ENCODE assay signal across 9 cellular contexts in genomic region chr14:106883218-106883692, GRCh38.
DNase-seq lines count a peak whose midpoint lies in the region; ATAC-seq, FAIRE-seq and TF ChIP-seq lines count a peak whose summit lies in the region.
"Had no signal": no experiment of that assay in that cellular context is flagged by ENCODE, and none has a peak within 500 bp of the region (broad histone marks: within the 10 kb centered on the region; RNA-seq: fewer than 3 reads in every experiment).

No MANE protein-coding gene starts in this region.

- no peaks in the 10 kb centered on the region for H3F3A ChIP-seq in MM.1S (ENCODE audit: insufficient read depth, low read length)

- H3K27ac Mint-ChIP-seq in brain = no peak overlapping the region
- H3K27ac Mint-ChIP-seq: nephron had no signal

- H3K27ac ChIP-seq in MM.1S (ENCODE audit: low read length) = no peak overlapping the region
- no peak overlapping the region for H3K27ac ChIP-seq in neutrophil
- no peak overlapping the region for H3K27ac ChIP-seq in stomach

- H3K36me3 Mint-ChIP-seq in brain = no peaks in the 10 kb centered on the region

- no peaks in the 10 kb centered on the region for H4K20me1 ChIP-seq in MM.1S (ENCODE audit: insufficient read depth, low read length)

- H3K36me3 ChIP-seq in MM.1S (replicated peaks; ENCODE audit: insufficient read depth, low read length) = no peaks in the 10 kb centered on the region
- no peaks in the 10 kb centered on the region for H3K36me3 ChIP-seq in neutrophil
- H3K36me3 ChIP-seq in stomach = no peaks in the 10 kb centered on the region

- no peaks in the 10 kb centered on the region for H3K27me3 ChIP-seq in MM.1S (replicated peaks; ENCODE audit: insufficient read depth, low read length)
- H3K27me3 ChIP-seq in neutrophil = no peaks in the 10 kb centered on the region
- H3K27me3 ChIP-seq in stomach = peaks cover 0 to 14% (median 0%) of the 10 kb centered on the region in 3 donors

- intact Hi-C loops in stomach (cut with DNase I; ENCODE audit: low total_unique reads) = no loop called here

- H3K4me3 ChIP-seq in MM.1S (ENCODE audit: low read length) (no peak overlapping the region), neutrophil (ENCODE audit: low read depth in 1 of 2, low read length in 1 of 2) (no peak overlapping the region), stomach (no peak overlapping the region)

- no peaks in the 10 kb centered on the region for H3K4me1 Mint-ChIP-seq in brain
- H3K4me1 Mint-ChIP-seq: nephron had no signal

- DNase-seq in D721Med (ENCODE audit: insufficient read length, low spot score) (no peak), MM.1S (no peak), stomach (no peak), SIG-M5 (lab: John Stamatoyannopoulos, UW) (no peak), DMS79 (lab: John Stamatoyannopoulos, UW) (no peak)

- no peak overlapping the region for H3K9ac ChIP-seq in MM.1S (ENCODE audit: low read length)

- no peak for FAIRE-seq in D721Med (lab: Jason Lieb, UNC)

- no peak for ATAC-seq in HG03521 (IDR thresholded peaks at IDR 0.05; ENCODE audit: unreplicated experiment)

- H2AFZ ChIP-seq in MM.1S (ENCODE audit: low read length) = no peak overlapping the region

- H3K79me2 ChIP-seq in MM.1S (ENCODE audit: low read length) = no peaks in the 10 kb centered on the region

- no peak for TF ChIP-seq EP300 in stomach (IDR thresholded peaks at IDR 0.05)

- no peak overlapping the region for H3K4me3 Mint-ChIP-seq in brain
- H3K4me3 Mint-ChIP-seq: nephron had no signal

- H3K27me3 Mint-ChIP-seq in brain = peaks cover 2% of the 10 kb centered on the region

- H3K9me3 ChIP-seq in MM.1S (replicated peaks; ENCODE audit: insufficient read depth, low read length) (no peaks in the 10 kb centered on the region), neutrophil (no peaks in the 10 kb centered on the region), stomach (peaks cover 0 to 7% (median 2%) of the 10 kb centered on the region in 4 donors)

- peaks cover 4 to 31% (median 12%) of the 10 kb centered on the region in 5 experiments for H3K9me3 Mint-ChIP-seq in brain

- 77 to 82% (median 80%) methylated on average over 23 to 44 of the region's 44 CpGs for WGBS in stomach, 5 donors

- TF ChIP-seq POLR2A in stomach (IDR thresholded peaks at IDR 0.05) = no peak

- TF ChIP-seq CTCF in D721Med (IDR thresholded peaks at IDR 0.05; ENCODE audit: insufficient read depth, missing control alignments) (peak; percentile 1), MM.1S (IDR thresholded peaks at IDR 0.05; ENCODE audit: low read length) (peak; percentile 44), brain (conservative IDR thresholded peaks at IDR 0.05) (peak; percentile 21 to 27), neutrophil (IDR thresholded peaks at IDR 0.05) (peak; percentile 66), stomach (IDR thresholded peaks at IDR 0.05) (peak in 3 of 7 experiments; percentile 14 to 39 (median 21))

- H3K4me2 ChIP-seq in MM.1S (ENCODE audit: low read depth, low read length) = no peak overlapping the region

- H3K4me1 ChIP-seq in MM.1S (ENCODE audit: low read length) (no peaks in the 10 kb centered on the region), neutrophil (ENCODE audit: control insufficient read depth in 1 of 2, insufficient read depth in 1 of 2, low read depth in 1 of 2, low read length in 1 of 2) (no peaks in the 10 kb centered on the region), stomach (no peaks in the 10 kb centered on the region)

- H3K9me2 ChIP-seq in MM.1S (replicated peaks; ENCODE audit: insufficient read depth, low read length) = no peaks in the 10 kb centered on the region
